In genomic region chr11:35748644-35749043, GRCh38 we compare ENCODE assay signal across 17 cellular contexts.
DNase-seq lines count a peak whose midpoint lies in the region; ATAC-seq, FAIRE-seq and TF ChIP-seq lines count a peak whose summit lies in the region.
"Had no signal": no experiment of that assay in that cellular context is flagged by ENCODE, and none has a peak within 500 bp of the region (broad histone marks: within the 10 kb centered on the region; RNA-seq: fewer than 3 reads in every experiment).

No MANE protein-coding gene starts in this region.

- H2AFZ ChIP-seq in HepG2 (ENCODE audit: low read length): no peak overlapping the region
- H2AFZ ChIP-seq: GM23248 had no signal

- H3K9ac ChIP-seq in liver (ENCODE audit: low read depth in 1 of 2, low read length in 2 of 2): no peak overlapping the region
- H3K9ac ChIP-seq in HepG2 (ENCODE audit: insufficient read depth, low read depth, low read length): no peak overlapping the region
- H3K9ac ChIP-seq: BLaER1, GM23248 had no signal

- no peaks in the 10 kb centered on the region for H3K9me3 Mint-ChIP-seq in activated CD4-positive, alpha-beta memory T cell treated with anti-CD3 and anti-CD28 coated beads for 36 hours
- H3K9me3 Mint-ChIP-seq: CD8-positive, alpha-beta memory T cell had no signal

- H3K4me1 ChIP-seq in liver (ENCODE audit: control insufficient read depth in 4 of 4, insufficient read depth in 4 of 4, low read length in 3 of 4) (peaks cover 3 to 48% (median 20%) of the 10 kb centered on the region in 4 donors), HepG2 (ENCODE audit: insufficient read depth, low read length) (peaks cover 32% of the 10 kb centered on the region), right lobe of liver (peaks cover 0 to 42% (median 13%) of the 10 kb centered on the region in 4 donors)
- H3K4me1 ChIP-seq: BLaER1 had no signal

- H3K36me3 Mint-ChIP-seq in activated CD4-positive, alpha-beta memory T cell treated with anti-CD3 and anti-CD28 coated beads for 36 hours: peaks cover 21% of the 10 kb centered on the region

- WGBS in liver: 93% methylated on average over 1 of the region's 1 CpG
- WGBS in HepG2 (ENCODE audit: low lambda C conversion rate): 100% methylated on average over 1 of the region's 1 CpG
- 94% methylated on average over 1 of the region's 1 CpG for WGBS in right lobe of liver (ENCODE audit: insufficient coverage, low coverage, low lambda C conversion rate, missing lambda C conversion rate)

- BruUV-seq in HepG2 (replicated peaks; lab: Mats Ljungman, UMichigan): no TSS peak

- no peak for ATAC-seq in HepG2
- peak in 3 of 4 donors; percentile 40 to 78 (median 56) for ATAC-seq in right lobe of liver
- ATAC-seq: HCT116 had no signal

- intact Hi-C loops in HepG2 (cut with micrococcal nuclease; ENCODE audit: unreplicated experiment) (no loop called here), right lobe of liver (cut with DNase I) (loop anchor here in 1 of 2 donors (10.0 kb wide), 1 partner anchor 56 kb away; no protein-coding TSS in a partner anchor)
- intact Hi-C loops in activated CD4-positive, alpha-beta memory T cell treated with anti-CD3 and anti-CD28 coated beads for 36 hours (cut with micrococcal nuclease): no loop called here

- H3K79me2 ChIP-seq in HepG2 (ENCODE audit: insufficient read depth, low read length): no peaks in the 10 kb centered on the region

- POLR2A ChIA-PET in HepG2 (lab: Yijun Ruan, JAX): no interaction called here
- POLR2A ChIA-PET in activated CD4-positive, alpha-beta memory T cell treated with anti-CD3 and anti-CD28 coated beads for 36 hours (lab: Charles Lee): no interaction called here

- TF ChIP-seq POLR2A in HepG2 (IDR thresholded peaks at IDR 0.05; ENCODE audit: insufficient read depth in 1 of 2, low read depth in 2 of 2, low read length in 2 of 2): no peak
- TF ChIP-seq POLR2A in right lobe of liver (IDR thresholded peaks at IDR 0.05): no peak

- TF ChIP-seq RAD21 in liver (IDR thresholded peaks at IDR 0.05): no peak
- TF ChIP-seq RAD21 in HepG2 (CRISPR knock-in tag; IDR thresholded peaks at IDR 0.05): no peak

- H3K9me3 ChIP-seq in liver (ENCODE audit: control insufficient read depth in 4 of 4, low read length in 3 of 4): no peaks in the 10 kb centered on the region
- no peaks in the 10 kb centered on the region for H3K9me3 ChIP-seq in HepG2 (ENCODE audit: low read length)
- no peaks in the 10 kb centered on the region for H3K9me3 ChIP-seq in right lobe of liver
- H3K9me3 ChIP-seq: Caco-2 had no signal

- H3K4me2 ChIP-seq in HepG2 (ENCODE audit: low read depth, low read length): no peak overlapping the region
- H3K4me2 ChIP-seq: BLaER1 had no signal

- FAIRE-seq in HepG2 (lab: Jason Lieb, UNC): no peak
- FAIRE-seq: H54, HTR-8/SVneo had no signal

- no peak overlapping the region for H3K4me3 Mint-ChIP-seq in activated CD4-positive, alpha-beta memory T cell treated with anti-CD3 and anti-CD28 coated beads for 36 hours
- H3K4me3 Mint-ChIP-seq: CD8-positive, alpha-beta memory T cell had no signal

- no peak for TF ChIP-seq CTCF in liver (IDR thresholded peaks at IDR 0.05; ENCODE audit: low read depth, low read length, missing input control)
- TF ChIP-seq CTCF in HepG2 (CRISPR knock-in tag; IDR thresholded peaks at IDR 0.05): no peak
- no peak for TF ChIP-seq CTCF in epithelial cell of esophagus (IDR thresholded peaks at IDR 0.05; ENCODE audit: insufficient read depth, low read depth, low read length, missing control alignments)
- no peak for TF ChIP-seq CTCF in right lobe of liver (IDR thresholded peaks at IDR 0.05)

- no peak for DNase-seq in HepG2 (ENCODE audit: low spot score)
- DNase-seq in epithelial cell of esophagus (ENCODE audit: low read depth): peak; percentile 68
- DNase-seq in right lobe of liver: no peak
- DNase-seq in activated CD4-positive, alpha-beta memory T cell treated with anti-CD3 and anti-CD28 coated beads for 36 hours: no peak
- no peak for DNase-seq in pons (ENCODE audit: low spot score)
- no peak for DNase-seq in activated CD4-positive, alpha-beta T cell treated with anti-CD3 and anti-CD28 coated beads, Interleukin-2, amount 50 U/mL, for 1 hour
- DNase-seq: 8988T; AML-193; Caco-2; CD8-positive, alpha-beta memory T cell; DMS53; GM23248 had no signal

- no peaks in the 10 kb centered on the region for H3K27me3 Mint-ChIP-seq in activated CD4-positive, alpha-beta memory T cell treated with anti-CD3 and anti-CD28 coated beads for 36 hours
- H3K27me3 Mint-ChIP-seq: CD8-positive, alpha-beta memory T cell had no signal

- CTCF ChIA-PET in HepG2 (lab: Yijun Ruan, JAX; ENCODE audit: low intra/inter-chr PET ratio, low total read pairs): no interaction called here
- CTCF ChIA-PET in activated CD4-positive, alpha-beta memory T cell treated with anti-CD3 and anti-CD28 coated beads for 36 hours (lab: Charles Lee): interaction anchor here (1.0 kb wide), 1 partner anchor 73 kb away, joined by 3 read pairs; no protein-coding TSS in a partner anchor

- in situ Hi-C loops in HepG2 (cut with HindIII; ENCODE audit: extremely low pct_ligation_motif_present, low pct_unique_long_range_greater_than_20kb): no loop called here

- H3K27ac ChIP-seq in liver (ENCODE audit: low read depth in 1 of 2, low read length in 2 of 2): no peak overlapping the region
- H3K27ac ChIP-seq in HepG2 (ENCODE audit: extremely low read length, insufficient read depth, low read length): no peak overlapping the region
- H3K27ac ChIP-seq in right lobe of liver: no peak overlapping the region
- H3K27ac ChIP-seq: BLaER1, GM23248 had no signal

- TF ChIP-seq EP300 in HepG2 (IDR thresholded peaks at IDR 0.05; ENCODE audit: low read depth in 2 of 2, low read length in 2 of 2) (no peak), HepG2 (CRISPR knock-in tag; IDR thresholded peaks at IDR 0.05; ENCODE audit: borderline replicate concordance) (no peak)

- H3K36me3 ChIP-seq in liver (ENCODE audit: control insufficient read depth in 4 of 4, insufficient read depth in 3 of 4, low read depth in 1 of 4, low read length in 3 of 4) (peaks cover 0 to under 1% (median 0%) of the 10 kb centered on the region in 4 donors), HepG2 (replicated peaks in 1 of 2; ENCODE audit: control insufficient read depth in 1 of 2, insufficient read depth in 2 of 2, low read length in 2 of 2) (peaks cover 0 to 10% of the 10 kb centered on the region in 2 experiments; a peak in 1 of 5 replicates), right lobe of liver (no peaks in the 10 kb centered on the region)

- H4K20me1 ChIP-seq in HepG2 (ENCODE audit: insufficient read depth, low read length): no peaks in the 10 kb centered on the region

- H3K4me3 ChIP-seq in liver (ENCODE audit: low read depth in 1 of 3, low read length in 3 of 3) (no peak overlapping the region), HepG2 (replicated peaks in 1 of 3; ENCODE audit: insufficient read depth in 1 of 3, low read depth in 2 of 3, low read length in 3 of 3) (no peak overlapping the region), epithelial cell of esophagus (ENCODE audit: low read length) (no peak overlapping the region), right lobe of liver (no peak overlapping the region)
- H3K4me3 ChIP-seq: BLaER1, GM23248 had no signal

- H3K27me3 ChIP-seq in liver (ENCODE audit: control insufficient read depth in 4 of 4, insufficient read depth in 4 of 4, low read length in 3 of 4): no peaks in the 10 kb centered on the region
- H3K27me3 ChIP-seq in HepG2 (ENCODE audit: control insufficient read depth in 1 of 2, insufficient read depth in 2 of 2, low read length in 2 of 2): no peaks in the 10 kb centered on the region
- no peaks in the 10 kb centered on the region for H3K27me3 ChIP-seq in right lobe of liver
- H3K27me3 ChIP-seq: BLaER1 had no signal

- no peak overlapping the region for H3K27ac Mint-ChIP-seq in activated CD4-positive, alpha-beta memory T cell treated with anti-CD3 and anti-CD28 coated beads for 36 hours

- no peaks in the 10 kb centered on the region for H3K4me1 Mint-ChIP-seq in activated CD4-positive, alpha-beta memory T cell treated with anti-CD3 and anti-CD28 coated beads for 36 hours (ENCODE audit: low read depth)

TF ChIP-seq in liver, 16 proteins besides CTCF, POLR2A, EP300 and RAD21 (continues in another document):
- TF ChIP-seq HNF4G (IDR thresholded peaks at IDR 0.05) (no peak), YY1 (IDR thresholded peaks at IDR 0.05) (no peak), RXRA (IDR thresholded peaks at IDR 0.05) (peak in 1 of 2 donors; percentile 29), HNF4A (conservative IDR thresholded peaks at IDR 0.05) (peak; percentile 27 to 51), SP1 (IDR thresholded peaks at IDR 0.05) (no peak), GABPA (IDR thresholded peaks at IDR 0.05 in 1 of 2, conservative IDR thresholded peaks at IDR 0.05 in 1 of 2) (no peak), MAX (IDR thresholded peaks at IDR 0.05) (no peak), JUND (IDR thresholded peaks at IDR 0.05) (peak in 1 of 2 donors; percentile 66), EGR1 (IDR thresholded peaks at IDR 0.05; ENCODE audit: low read depth in 2 of 2) (no peak), NR2F2 (IDR thresholded peaks at IDR 0.05) (no peak)
- TF ChIP-seq, protein P1, sequence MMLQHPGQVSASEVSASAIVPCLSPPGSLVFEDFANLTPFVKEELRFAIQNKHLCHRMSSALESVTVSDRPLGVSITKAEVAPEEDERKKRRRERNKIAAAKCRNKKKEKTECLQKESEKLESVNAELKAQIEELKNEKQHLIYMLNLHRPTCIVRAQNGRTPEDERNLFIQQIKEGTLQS (IDR thresholded peaks at IDR 0.05): no peak

TF ChIP-seq in HepG2, 621 proteins besides CTCF, POLR2A, EP300 and RAD21 (continues in another document):
- no peak for TF ChIP-seq ZNF101 (CRISPR knock-in tag; IDR thresholded peaks at IDR 0.05; ENCODE audit: borderline replicate concordance, low read depth)
- TF ChIP-seq, protein P2, sequence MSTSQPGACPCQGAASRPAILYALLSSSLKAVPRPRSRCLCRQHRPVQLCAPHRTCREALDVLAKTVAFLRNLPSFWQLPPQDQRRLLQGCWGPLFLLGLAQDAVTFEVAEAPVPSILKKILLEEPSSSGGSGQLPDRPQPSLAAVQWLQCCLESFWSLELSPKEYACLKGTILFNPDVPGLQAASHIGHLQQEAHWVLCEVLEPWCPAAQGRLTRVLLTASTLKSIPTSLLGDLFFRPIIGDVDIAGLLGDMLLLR (CRISPR knock-in tag; IDR thresholded peaks at IDR 0.05): no peak
- TF ChIP-seq KDM5B (CRISPR knock-in tag; IDR thresholded peaks at IDR 0.05; ENCODE audit: borderline replicate concordance): no peak
